20 cellular contexts compared by ENCODE assay signal in genomic region chr18:76581261-76581660, GRCh38.
"Had no signal": no experiment of that assay in that cellular context is flagged by ENCODE, and none has a peak within 500 bp of the region (broad histone marks: within the 10 kb centered on the region; RNA-seq: fewer than 3 reads in every experiment).

No MANE protein-coding gene starts in this region.

- H3K9me3 ChIP-seq: Peyer's patch, SJCRH30 had no signal

- H3K4me2 ChIP-seq: KMS-11 had no signal

- H3K27me3 ChIP-seq: Peyer's patch, SJCRH30 had no signal

- H3K27ac ChIP-seq: HL-60, KMS-11, Peyer's patch, SJCRH30 had no signal

- H3K4me1 ChIP-seq: Peyer's patch, SJCRH30 had no signal

- H3K36me3 ChIP-seq: Peyer's patch, SJCRH30 had no signal

- H3K4me3 ChIP-seq: K562, Peyer's patch, SJCRH30 had no signal

- H3K9ac ChIP-seq: KMS-11 had no signal

- DNase-seq: Kasumi-1, MM.1S, NCI-H1092 treated with DMSO at 0.1 percent for 48 hours, NCI-H1436, NCI-H187 treated with DMSO at 0.1 percent for 48 hours, NCI-H2029 treated with DMSO at 0.1 percent for 48 hours, NCI-H2171 treated with DMSO at 0.1 percent for 48 hours, NCI-H345, NCI-H446 treated with DMSO at 0.1 percent for 48 hours, NCI-H524, NCI-H526 treated with DMSO at 0.1 percent for 48 hours, NCI-H774, PC-3, Peyer's patch, SHP77 treated with DMSO at 0.1 percent for 48 hours, SJCRH30 had no signal

- FAIRE-seq: HTR-8/SVneo, K562 had no signal
